In the genomic region with DNA sequence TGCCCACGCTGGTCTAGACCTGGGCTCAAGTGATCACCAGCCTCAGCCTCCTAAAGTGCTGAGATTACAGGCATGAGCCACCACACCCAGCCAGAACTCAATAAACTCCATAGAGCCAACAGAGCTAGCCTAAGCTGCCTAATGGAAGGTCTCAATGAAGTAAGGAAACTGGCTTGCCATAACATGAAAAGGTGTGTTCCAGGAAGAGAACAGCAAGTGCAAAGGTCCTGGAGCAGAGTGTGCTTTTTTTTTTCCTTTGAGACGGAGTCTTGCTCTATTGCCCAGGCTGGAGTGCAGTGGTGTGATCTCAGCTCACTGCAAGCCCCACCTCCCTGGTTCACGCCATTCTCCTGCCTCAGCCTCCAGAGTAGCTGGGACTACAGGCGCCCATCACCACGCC, we compare ENCODE assay signal across 2 cellular contexts.
TF ChIP-seq lines count a peak whose summit lies in the region.

No MANE protein-coding gene starts in this region.

TF ChIP-seq in HEK293, 187 proteins besides CTCF, POLR2A, EP300 and RAD21:
- TF ChIP-seq ZNF623 (tag by site-specific recombination; IDR thresholded peaks at IDR 0.05), result peak; percentile 91
- TF ChIP-seq, protein P1, sequence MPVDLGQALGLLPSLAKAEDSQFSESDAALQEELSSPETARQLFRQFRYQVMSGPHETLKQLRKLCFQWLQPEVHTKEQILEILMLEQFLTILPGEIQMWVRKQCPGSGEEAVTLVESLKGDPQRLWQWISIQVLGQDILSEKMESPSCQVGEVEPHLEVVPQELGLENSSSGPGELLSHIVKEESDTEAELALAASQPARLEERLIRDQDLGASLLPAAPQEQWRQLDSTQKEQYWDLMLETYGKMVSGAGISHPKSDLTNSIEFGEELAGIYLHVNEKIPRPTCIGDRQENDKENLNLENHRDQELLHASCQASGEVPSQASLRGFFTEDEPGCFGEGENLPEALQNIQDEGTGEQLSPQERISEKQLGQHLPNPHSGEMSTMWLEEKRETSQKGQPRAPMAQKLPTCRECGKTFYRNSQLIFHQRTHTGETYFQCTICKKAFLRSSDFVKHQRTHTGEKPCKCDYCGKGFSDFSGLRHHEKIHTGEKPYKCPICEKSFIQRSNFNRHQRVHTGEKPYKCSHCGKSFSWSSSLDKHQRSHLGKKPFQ (tag by site-specific recombination; IDR thresholded peaks at IDR 0.05), result 0 out of 2 replicates have a peak, but pooled peaks have one; percentile 26

TF ChIP-seq in HepG2, 621 proteins besides CTCF, POLR2A, EP300 and RAD21:
- TF ChIP-seq ZNF121 (CRISPR knock-in tag; IDR thresholded peaks at IDR 0.05), result 0 out of 2 replicates have a peak, but pooled peaks have one; percentile 34
TF ChIP-seq in HepG2: peak in this region for 1; not testable (repeated sequence) for 620.
